Comparison of ENCODE assay signal across 8 cellular contexts in the genomic region with DNA sequence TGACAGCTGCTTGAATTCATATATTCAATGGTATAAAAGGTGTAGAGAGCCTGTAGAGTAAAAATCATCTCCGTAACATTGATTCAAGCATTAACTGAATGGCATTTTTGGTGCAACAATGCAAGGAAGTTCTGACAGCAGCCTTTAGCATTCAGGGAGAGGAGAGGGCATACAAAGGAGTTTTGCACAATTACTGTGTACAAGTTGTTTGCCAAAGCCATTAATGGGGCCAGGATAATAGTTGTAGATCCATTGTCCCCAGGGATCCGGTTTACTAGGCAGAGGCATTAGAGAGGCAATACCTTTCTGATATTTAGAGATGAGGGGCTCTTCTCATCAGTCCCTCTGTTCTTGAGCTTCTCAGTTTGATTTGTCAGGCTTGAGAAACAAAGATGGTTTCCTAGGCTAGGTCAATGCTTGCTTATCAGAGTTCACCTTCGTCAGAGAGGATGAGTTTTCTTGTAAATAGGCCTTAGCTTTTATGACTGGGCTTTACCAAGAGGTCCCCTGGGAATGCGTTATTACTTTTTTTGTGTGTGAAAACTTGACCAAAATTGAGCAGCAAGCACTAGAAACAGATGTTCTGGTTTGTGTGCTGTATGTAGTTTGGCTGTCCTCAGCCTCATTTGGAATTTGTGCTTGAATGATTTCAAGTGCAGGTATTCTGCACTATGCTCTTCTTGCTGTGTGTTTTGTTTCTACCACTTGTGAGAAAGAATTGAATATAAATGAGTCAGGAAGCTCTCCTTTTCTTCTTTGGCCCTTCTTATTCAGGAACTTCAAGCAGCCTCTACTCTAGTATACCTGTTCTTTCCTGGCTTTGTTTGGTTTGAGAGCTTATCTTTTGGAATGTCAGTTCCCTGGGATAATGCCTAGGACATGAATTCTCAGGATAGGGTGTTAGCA.
DNase-seq lines count a peak whose midpoint lies in the region; ATAC-seq and TF ChIP-seq lines count a peak whose summit lies in the region.

No MANE protein-coding gene starts in this region.

- no peaks in the 10 kb centered on the region for H3K9me2 ChIP-seq in DOHH2 (replicated peaks; ENCODE audit: control insufficient read depth, low read length)

- peaks cover 6% of the 10 kb centered on the region; the same call in 1 of the 2 replicates for H3K9me3 ChIP-seq in DOHH2 (ENCODE audit: control insufficient read depth, insufficient read depth, low read length)

- H3K79me2 ChIP-seq in DOHH2 (ENCODE audit: control insufficient read depth, low read length): peaks cover 90% of the 10 kb centered on the region

- no peaks in the 10 kb centered on the region for H3K27me3 ChIP-seq in DOHH2 (ENCODE audit: control insufficient read depth, low read length)

- peaks cover 21% of the 10 kb centered on the region for H4K20me1 ChIP-seq in DOHH2 (ENCODE audit: control insufficient read depth, insufficient read depth, low read depth, low read length)

- TF ChIP-seq CTCF in DOHH2 (IDR thresholded peaks at IDR 0.05; ENCODE audit: low read depth, low read length, poor library complexity, severe bottlenecking): no peak
- no peak for TF ChIP-seq CTCF in GM20000 (IDR thresholded peaks at IDR 0.05; ENCODE audit: extremely low read depth, missing control alignments)
- no peak for TF ChIP-seq CTCF in choroid plexus epithelial cell (conservative IDR thresholded peaks at IDR 0.05; ENCODE audit: low read depth, low read length)

- no peaks in the 10 kb centered on the region for H3F3A ChIP-seq in DOHH2 (ENCODE audit: control insufficient read depth, insufficient read depth)

- H3K36me3 ChIP-seq in DOHH2 (ENCODE audit: control insufficient read depth, low read length): peaks cover 66% of the 10 kb centered on the region

- H3K4me3 ChIP-seq in DOHH2 (ENCODE audit: low read length): no peak overlapping the region
- no peak overlapping the region for H3K4me3 ChIP-seq in choroid plexus epithelial cell (ENCODE audit: low read depth, low read length)

- DNase-seq in GM20000 (ENCODE audit: low spot score): peak; percentile 8
- peak; percentile 53 for DNase-seq in choroid plexus epithelial cell (ENCODE audit: low read depth)
- no peak for DNase-seq in NCI-H1092 treated with DMSO at 0.1 percent for 48 hours (lab: John Stamatoyannopoulos, UW)
- no peak for DNase-seq in SW480 (ENCODE audit: low spot score)
- DNase-seq in amniotic stem cell (lab: John Stamatoyannopoulos, UW): no peak
- no peak for DNase-seq in OCI-M2 (lab: John Stamatoyannopoulos, UW; ENCODE audit: unreplicated experiment)

- ATAC-seq in HG03342 (IDR thresholded peaks at IDR 0.05; ENCODE audit: unreplicated experiment): peak; percentile 84

- no peak overlapping the region for H3K27ac ChIP-seq in DOHH2 (ENCODE audit: low read depth, low read length)

- peak overlapping the region; percentile 23 for H3K4me2 ChIP-seq in DOHH2 (ENCODE audit: low read length)

- peaks cover 34% of the 10 kb centered on the region for H3K4me1 ChIP-seq in DOHH2 (ENCODE audit: control insufficient read depth, low read length)

Comparison
In these comparisons a context has a peak if more than half of its experiments do, and no peak if none do; other contexts are left out.
1. DNase-seq: peak in GM20000 (single experiment) and choroid plexus epithelial cell (single experiment); none in NCI-H1092 treated with DMSO at 0.1 percent for 48 hours (single experiment), SW480 (single experiment), amniotic stem cell (single experiment) and OCI-M2 (single experiment).